2 cellular contexts compared by ENCODE assay signal in the genomic region with DNA sequence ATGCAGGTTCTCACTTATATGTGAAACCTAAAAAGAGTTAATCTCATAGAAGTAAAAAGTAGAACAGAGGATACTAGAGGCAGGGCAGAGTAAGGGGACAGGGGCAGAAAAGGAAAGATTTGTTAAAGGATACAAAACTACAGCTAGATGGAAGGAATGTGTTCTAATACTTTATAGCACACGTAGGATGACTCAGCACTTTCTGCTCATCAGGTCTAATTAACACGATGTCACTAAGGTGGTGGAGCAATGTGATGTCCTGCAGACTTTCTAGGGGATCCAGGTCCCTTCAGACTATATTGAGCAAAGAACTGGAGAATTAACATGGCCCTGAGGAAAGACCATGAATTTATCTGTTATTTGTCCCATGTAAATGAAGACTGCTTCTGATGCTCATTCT.
TF ChIP-seq lines count a peak whose summit lies in the region.

No MANE protein-coding gene starts in this region.

TF ChIP-seq in A549, 52 proteins besides CTCF, POLR2A, EP300 and RAD21 (continued from another document):
- TF ChIP-seq, protein P1, sequence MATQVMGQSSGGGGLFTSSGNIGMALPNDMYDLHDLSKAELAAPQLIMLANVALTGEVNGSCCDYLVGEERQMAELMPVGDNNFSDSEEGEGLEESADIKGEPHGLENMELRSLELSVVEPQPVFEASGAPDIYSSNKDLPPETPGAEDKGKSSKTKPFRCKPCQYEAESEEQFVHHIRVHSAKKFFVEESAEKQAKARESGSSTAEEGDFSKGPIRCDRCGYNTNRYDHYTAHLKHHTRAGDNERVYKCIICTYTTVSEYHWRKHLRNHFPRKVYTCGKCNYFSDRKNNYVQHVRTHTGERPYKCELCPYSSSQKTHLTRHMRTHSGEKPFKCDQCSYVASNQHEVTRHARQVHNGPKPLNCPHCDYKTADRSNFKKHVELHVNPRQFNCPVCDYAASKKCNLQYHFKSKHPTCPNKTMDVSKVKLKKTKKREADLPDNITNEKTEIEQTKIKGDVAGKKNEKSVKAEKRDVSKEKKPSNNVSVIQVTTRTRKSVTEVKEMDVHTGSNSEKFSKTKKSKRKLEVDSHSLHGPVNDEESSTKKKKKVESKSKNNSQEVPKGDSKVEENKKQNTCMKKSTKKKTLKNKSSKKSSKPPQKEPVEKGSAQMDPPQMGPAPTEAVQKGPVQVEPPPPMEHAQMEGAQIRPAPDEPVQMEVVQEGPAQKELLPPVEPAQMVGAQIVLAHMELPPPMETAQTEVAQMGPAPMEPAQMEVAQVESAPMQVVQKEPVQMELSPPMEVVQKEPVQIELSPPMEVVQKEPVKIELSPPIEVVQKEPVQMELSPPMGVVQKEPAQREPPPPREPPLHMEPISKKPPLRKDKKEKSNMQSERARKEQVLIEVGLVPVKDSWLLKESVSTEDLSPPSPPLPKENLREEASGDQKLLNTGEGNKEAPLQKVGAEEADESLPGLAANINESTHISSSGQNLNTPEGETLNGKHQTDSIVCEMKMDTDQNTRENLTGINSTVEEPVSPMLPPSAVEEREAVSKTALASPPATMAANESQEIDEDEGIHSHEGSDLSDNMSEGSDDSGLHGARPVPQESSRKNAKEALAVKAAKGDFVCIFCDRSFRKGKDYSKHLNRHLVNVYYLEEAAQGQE (IDR thresholded peaks at IDR 0.05), result no peak
- TF ChIP-seq CBX2 (IDR thresholded peaks at IDR 0.05; ENCODE audit: borderline replicate concordance, low read depth) (no peak), TFCP2L1 (CRISPR knock-in tag; IDR thresholded peaks at IDR 0.05) (no peak), PBX3 (IDR thresholded peaks at IDR 0.05) (no peak), RCOR1 (IDR thresholded peaks at IDR 0.05; ENCODE audit: low read depth, low read length) (no peak), ZSCAN20 (CRISPR knock-in tag; IDR thresholded peaks at IDR 0.05) (no peak), NR3C1 (IDR thresholded peaks at IDR 0.05) (no peak), PHF8 (IDR thresholded peaks at IDR 0.05; ENCODE audit: borderline replicate concordance, low read depth) (no peak)
- TF ChIP-seq, protein P2, sequence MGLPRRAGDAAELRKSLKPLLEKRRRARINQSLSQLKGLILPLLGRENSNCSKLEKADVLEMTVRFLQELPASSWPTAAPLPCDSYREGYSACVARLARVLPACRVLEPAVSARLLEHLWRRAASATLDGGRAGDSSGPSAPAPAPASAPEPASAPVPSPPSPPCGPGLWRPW (IDR thresholded peaks at IDR 0.05), result no peak

TF ChIP-seq in GM23338, 12 proteins besides CTCF, POLR2A, EP300 and RAD21 (continued from another document):
- TF ChIP-seq, protein P1 (IDR thresholded peaks at IDR 0.05; ENCODE audit: unreplicated experiment), result no peak
- no peak for TF ChIP-seq ZNF462 (CRISPR knock-in tag; IDR thresholded peaks at IDR 0.05)
